20 cellular contexts compared by ENCODE assay signal in genomic region chr1:6300342-6301141, GRCh38. TPM values are rescaled to one million over a fixed set of nuclear protein-coding genes. Genes with fewer than 3 reads are reported as not detected.
DNase-seq lines count a peak whose midpoint lies in the region; ATAC-seq and TF ChIP-seq lines count a peak whose summit lies in the region.
"Had no signal": no experiment of that assay in that cellular context is flagged by ENCODE, and none has a peak within 500 bp of the region (broad histone marks: within the 10 kb centered on the region; RNA-seq: fewer than 3 reads in every experiment).

No MANE protein-coding gene starts in this region.

- no TSS peak for BruUV-seq in Calu3 (replicated peaks; lab: Mats Ljungman, UMichigan)

- H3K9ac ChIP-seq in mucosa of rectum (ENCODE audit: low read depth in 1 of 2, low read length in 2 of 2), result peak overlapping the region in 1 of 2 donors; percentile 44

- peak overlapping the region; percentile 7 for H3K27ac Mint-ChIP-seq in Calu3 (ENCODE audit: unreplicated experiment)
- H3K27ac Mint-ChIP-seq: activated T-helper 17 cell treated with anti-CD3 and anti-CD28 coated beads, Interleukin-2, amount 50 U/mL, for 72 hours; stimulated activated memory B cell treated with anti-CD40 and anti-IgM and Interleukin-4, amounts not matched to agents 10 μg/mL and 1 μg/mL and 100 μg/mL, for 72 hours; T-cell had no signal

- no peaks in the 10 kb centered on the region for H3K27me3 ChIP-seq in mucosa of rectum (ENCODE audit: control insufficient read depth in 2 of 2, insufficient read depth in 2 of 2, low read length in 2 of 2)
- H3K27me3 ChIP-seq: adrenal gland, esophagus muscularis mucosa, spleen had no signal

- H3K9me3 Mint-ChIP-seq in Calu3 (ENCODE audit: low read depth, unreplicated experiment), result no peaks in the 10 kb centered on the region
- H3K9me3 Mint-ChIP-seq: activated T-helper 17 cell treated with anti-CD3 and anti-CD28 coated beads, Interleukin-2, amount 50 U/mL, for 72 hours; CD4-positive, CD25-positive, alpha-beta regulatory T cell; stimulated activated memory B cell treated with anti-CD40 and anti-IgM and Interleukin-4, amounts not matched to agents 10 μg/mL and 1 μg/mL and 100 μg/mL, for 72 hours; T-cell had no signal

- ATAC-seq in HG03565 (IDR thresholded peaks at IDR 0.05; ENCODE audit: unreplicated experiment), result no peak
- ATAC-seq: activated T-helper 17 cell treated with anti-CD3 and anti-CD28 coated beads, Interleukin-2, amount 50 U/mL, for 72 hours; left lobe of liver; stimulated activated memory B cell treated with anti-CD40 and anti-IgM and Interleukin-4, amounts not matched to agents 10 μg/mL and 1 μg/mL and 100 μg/mL, for 72 hours; T-cell had no signal

- H3K4me3 Mint-ChIP-seq in Calu3 (ENCODE audit: low read depth, unreplicated experiment), result peak overlapping the region; percentile 54
- H3K4me3 Mint-ChIP-seq: activated T-helper 17 cell treated with anti-CD3 and anti-CD28 coated beads, Interleukin-2, amount 50 U/mL, for 72 hours; stimulated activated memory B cell treated with anti-CD40 and anti-IgM and Interleukin-4, amounts not matched to agents 10 μg/mL and 1 μg/mL and 100 μg/mL, for 72 hours; T-cell had no signal

- H3K36me3 ChIP-seq in mucosa of rectum (ENCODE audit: control insufficient read depth in 2 of 2, insufficient read depth in 2 of 2, low read length in 2 of 2), result peaks cover 2 to 4% of the 10 kb centered on the region in 2 donors
- H3K36me3 ChIP-seq: adrenal gland, esophagus muscularis mucosa, spleen had no signal

- no peaks in the 10 kb centered on the region for H3K27me3 Mint-ChIP-seq in Calu3 (ENCODE audit: unreplicated experiment)
- H3K27me3 Mint-ChIP-seq: activated T-helper 17 cell treated with anti-CD3 and anti-CD28 coated beads, Interleukin-2, amount 50 U/mL, for 72 hours; CD4-positive, CD25-positive, alpha-beta regulatory T cell; stimulated activated memory B cell treated with anti-CD40 and anti-IgM and Interleukin-4, amounts not matched to agents 10 μg/mL and 1 μg/mL and 100 μg/mL, for 72 hours; T-cell had no signal

- peaks cover 21% of the 10 kb centered on the region for H3K4me1 Mint-ChIP-seq in Calu3 (ENCODE audit: low read depth, unreplicated experiment)
- H3K4me1 Mint-ChIP-seq: CD4-positive, CD25-positive, alpha-beta regulatory T cell; stimulated activated memory B cell treated with anti-CD40 and anti-IgM and Interleukin-4, amounts not matched to agents 10 μg/mL and 1 μg/mL and 100 μg/mL, for 72 hours had no signal

- peak; percentile 28 for DNase-seq in Calu3
- peak; percentile 28 for DNase-seq in RPMI7951 (ENCODE audit: low read depth)
- peak; percentile 80 for DNase-seq in epithelial cell of esophagus (ENCODE audit: low read depth)
- no peak for DNase-seq in GM10266 (ENCODE audit: extremely low spot score)
- no peak for DNase-seq in NCI-H1092 (lab: John Stamatoyannopoulos, UW)
- DNase-seq in SK-N-DZ (ENCODE audit: low spot score), result no peak
- DNase-seq: ACHN; adrenal gland; CD4-positive, CD25-positive, alpha-beta regulatory T cell; DND-41; MV-4-11; posterior cingulate gyrus; spleen; T-cell had no signal

- H3K36me3 Mint-ChIP-seq in Calu3 (ENCODE audit: insufficient read depth, unreplicated experiment), result no peaks in the 10 kb centered on the region

- H3K4me1 ChIP-seq in mucosa of rectum (ENCODE audit: control insufficient read depth in 2 of 2, insufficient read depth in 2 of 2, low read length in 2 of 2), result peaks cover 4 to 11% of the 10 kb centered on the region in 2 donors
- H3K4me1 ChIP-seq: adrenal gland, esophagus muscularis mucosa had no signal

- TF ChIP-seq CTCF in Calu3 (IDR thresholded peaks at IDR 0.05; ENCODE audit: unreplicated experiment) (no peak), epithelial cell of esophagus (IDR thresholded peaks at IDR 0.05; ENCODE audit: insufficient read depth, low read depth, low read length, missing control alignments) (no peak), GM10266 (IDR thresholded peaks at IDR 0.05; ENCODE audit: control insufficient read depth, insufficient read depth, low read depth, missing control alignments) (no peak)

- CTCF ChIA-PET in Calu3 (lab: Charles Lee), result interaction anchor here (0.5 to 0.6 kb wide), 2 partner anchors 18 to 140 kb away, joined by 3 read pairs; no protein-coding TSS in a partner anchor

- H3K9me3 ChIP-seq in mucosa of rectum (ENCODE audit: control insufficient read depth in 2 of 2, low read length in 2 of 2), result no peaks in the 10 kb centered on the region
- H3K9me3 ChIP-seq: adrenal gland, esophagus muscularis mucosa, spleen had no signal

- H3K4me3 ChIP-seq in epithelial cell of esophagus (ENCODE audit: low read length) (no peak overlapping the region), mucosa of rectum (ENCODE audit: low read length in 2 of 2) (no peak overlapping the region)
- H3K4me3 ChIP-seq: adrenal gland, esophagus muscularis mucosa, spleen had no signal

- intact Hi-C loops in Calu3 (cut with micrococcal nuclease; ENCODE audit: unreplicated experiment), result no loop called here

- peak overlapping the region; percentile 75 to 80 for H3K27ac ChIP-seq in mucosa of rectum (ENCODE audit: low read depth in 2 of 2, low read length in 2 of 2)
- H3K27ac ChIP-seq: adrenal gland, esophagus muscularis mucosa, spleen had no signal

RNA-seq across cellular contexts. Expression of gene GPR153, which starts 39.6 kb away (rescaled TPM):
- total RNA-seq in Calu3 (2022), result 3.7 and 4.7 TPM in 2 replicates
- 11.8 and 12.6 TPM in 2 replicates for total RNA-seq in RPMI7951 (2014; rRNA removed; shearing (Covaris generic))
- 5.6 and 7.6 TPM in 2 replicates for polyA plus RNA-seq in SK-N-DZ (2014; cell fraction: cytosol; rRNA removed)
- 5.1 and 7.4 TPM in 2 replicates for polyA plus RNA-seq in SK-N-DZ (2014; cell fraction: nucleus; rRNA removed)
- polyA plus RNA-seq: CD4-positive, CD25-positive, alpha-beta regulatory T cell had no signal

RNA-seq across cellular contexts. Expression of gene HES3, which starts 56.6 kb away (rescaled TPM):
- not detected in 2 replicates for total RNA-seq in Calu3 (2022)
- total RNA-seq in RPMI7951 (2014; rRNA removed; shearing (Covaris generic)), result not detected in 2 replicates
- not detected in 2 replicates for polyA plus RNA-seq in SK-N-DZ (2014; cell fraction: cytosol; rRNA removed)
- 0.30 TPM in 1 of 2 replicates, not detected in the other for polyA plus RNA-seq in SK-N-DZ (2014; cell fraction: nucleus; rRNA removed)
- total RNA-seq: activated T-helper 17 cell treated with anti-CD3 and anti-CD28 coated beads, Interleukin-2, amount 50 U/mL, for 72 hours; adrenal gland; CD4-positive, CD25-positive, alpha-beta regulatory T cell; esophagus muscularis mucosa; left lobe of liver; spleen; T-cell had no signal
- polyA plus RNA-seq: adrenal gland; CD4-positive, CD25-positive, alpha-beta regulatory T cell; spleen had no signal

Comparison
In these comparisons a context has a peak if more than half of its experiments do, and no peak if none do; other contexts are left out.
1. DNase-seq: peak in Calu3 (single experiment), RPMI7951 (single experiment) and epithelial cell of esophagus (single experiment); none in GM10266 (single experiment), NCI-H1092 (single experiment) and SK-N-DZ (single experiment).